ENCODE assay signal across 9 cellular contexts in the genomic region with DNA sequence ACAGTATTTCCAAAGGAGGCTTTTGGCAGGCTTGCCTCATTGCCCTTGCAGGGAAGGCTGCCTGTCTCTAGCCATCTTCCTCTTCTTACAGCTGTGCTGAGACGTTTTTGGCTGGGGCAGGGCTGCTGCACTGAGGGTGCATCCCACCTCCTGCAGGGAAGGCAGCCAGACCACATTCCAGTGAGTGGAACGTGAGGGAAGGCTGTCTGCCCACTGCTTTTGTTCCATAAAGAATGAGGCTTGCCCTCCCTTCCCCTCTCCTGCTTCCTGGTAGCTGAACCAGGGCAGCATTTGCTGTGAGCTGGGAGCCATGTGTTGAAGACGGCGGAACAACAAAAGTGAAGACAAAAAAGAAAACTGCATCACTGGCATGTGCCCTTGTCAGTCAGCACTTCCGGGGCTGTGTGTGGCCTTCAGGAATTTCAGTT. TPM values are rescaled to one million over a fixed set of nuclear protein-coding genes. Genes with fewer than 3 reads are reported as not detected.
A peak's percentile ranks its signal among the peaks of the same experiment; 100 is the strongest.
DNase-seq lines count a peak whose midpoint lies in the region; ATAC-seq and TF ChIP-seq lines count a peak whose summit lies in the region.
"Had no signal": no experiment of that assay in that cellular context is flagged by ENCODE, and none has a peak within 500 bp of the region (broad histone marks: within the 10 kb centered on the region; RNA-seq: fewer than 3 reads in every experiment).

No MANE protein-coding gene starts in this region.

- H3K36me3 Mint-ChIP-seq in CD14-positive monocyte: peaks cover 43 to 53% of the 10 kb centered on the region in 2 donors

- H2BK12ac ChIP-seq in neuronal stem cell (ENCODE audit: low read length): no peak overlapping the region

- peaks cover 5% of the 10 kb centered on the region for H3K79me2 ChIP-seq in fibroblast of lung (ENCODE audit: control insufficient read depth, insufficient read depth, low read length)

- ATAC-seq in HG03045 (IDR thresholded peaks at IDR 0.05; ENCODE audit: unreplicated experiment): no peak
- no peak for ATAC-seq in HG02610 (IDR thresholded peaks at IDR 0.05; ENCODE audit: unreplicated experiment)

- H3K79me1 ChIP-seq in neuronal stem cell (ENCODE audit: low read depth, low read length): no peaks in the 10 kb centered on the region

- H3K9ac ChIP-seq in fibroblast of lung (ENCODE audit: insufficient read depth, low read length) (peak overlapping the region; percentile 51), neuronal stem cell (ENCODE audit: low read depth, low read length, poor library complexity) (no peak overlapping the region)

- H2AFZ ChIP-seq in fibroblast of lung (ENCODE audit: low read length): peak overlapping the region; percentile 63
- H2AFZ ChIP-seq in neuronal stem cell (ENCODE audit: low read length): peak overlapping the region; percentile 84

- H2BK15ac ChIP-seq in neuronal stem cell (ENCODE audit: low read length): no peak overlapping the region

- no peak overlapping the region for H3K14ac ChIP-seq in neuronal stem cell (ENCODE audit: low read length)

- H3K4me2 ChIP-seq in fibroblast of lung (ENCODE audit: extremely low read depth, insufficient read depth, low read length): peak overlapping the region; percentile 78
- H3K4me2 ChIP-seq in neuronal stem cell (ENCODE audit: insufficient read depth, low read length, poor library complexity, severe bottlenecking): no peak overlapping the region

- intact Hi-C loops in CD14-positive monocyte (cut with micrococcal nuclease): loop anchor here in 1 of 2 donors (10.0 kb wide), 1 partner anchor 369 kb away; no protein-coding TSS in a partner anchor

- DNase-seq in CD14-positive monocyte (ENCODE audit: low spot score) (no peak), SJCRH30 (peak; percentile 91 to 93), fibroblast of lung (ENCODE audit: low read depth in 2 of 2) (peak; percentile 44 to 83), neuronal stem cell (ENCODE audit: low spot score) (peak; percentile 62), OCI-M2 (lab: John Stamatoyannopoulos, UW; ENCODE audit: unreplicated experiment) (no peak), WERI-Rb-1 (no peak)
- DNase-seq: T-helper 9 cell had no signal

- no peak overlapping the region for H3K23ac ChIP-seq in neuronal stem cell (ENCODE audit: low read depth, low read length, poor library complexity)

- H4K20me1 ChIP-seq in fibroblast of lung (ENCODE audit: control insufficient read depth, extremely low read depth, insufficient read depth, low read length): no peaks in the 10 kb centered on the region

- no peaks in the 10 kb centered on the region for H3K27me3 ChIP-seq in SJCRH30
- no peaks in the 10 kb centered on the region for H3K27me3 ChIP-seq in fibroblast of lung (ENCODE audit: control insufficient read depth, insufficient read depth, low read length)
- H3K27me3 ChIP-seq in neuronal stem cell (ENCODE audit: control insufficient read depth in 3 of 3, insufficient read depth in 3 of 3, low read depth in 1 of 3, low read length in 3 of 3): no peaks in the 10 kb centered on the region
- no peaks in the 10 kb centered on the region for H3K27me3 ChIP-seq in WERI-Rb-1 (ENCODE audit: insufficient read depth, low read depth, severe bottlenecking)

- no peak overlapping the region for H3K4ac ChIP-seq in neuronal stem cell (ENCODE audit: low read length)

- H2BK5ac ChIP-seq in neuronal stem cell (ENCODE audit: low read length): peak overlapping the region; percentile 30

- no peak overlapping the region for H4K91ac ChIP-seq in neuronal stem cell (ENCODE audit: low read depth, low read length, poor library complexity)

- H2BK120ac ChIP-seq in neuronal stem cell (ENCODE audit: low read depth, low read length): no peak overlapping the region

- H3K4me1 Mint-ChIP-seq in CD14-positive monocyte: peaks cover 40% of the 10 kb centered on the region

- H3K18ac ChIP-seq in neuronal stem cell (ENCODE audit: low read length): no peak overlapping the region

- H3K9me3 Mint-ChIP-seq in CD14-positive monocyte: peaks cover 0 to 2% (median 0%) of the 10 kb centered on the region in 7 donors

- WGBS in neuronal stem cell (ENCODE audit: extremely low coverage in 2 of 2, insufficient read length in 2 of 2, insufficient replicate concordance in 1 of 2), 2 donors: no CpG with 5 or more reads among the region's 5 CpGs

- TF ChIP-seq CTCF in CD14-positive monocyte (IDR thresholded peaks at IDR 0.05) (no peak), fibroblast of lung (conservative IDR thresholded peaks at IDR 0.05 in 1 of 2, IDR thresholded peaks at IDR 0.05 in 1 of 2; ENCODE audit: low read depth in 1 of 2, low read length in 2 of 2) (no peak), WERI-Rb-1 (IDR thresholded peaks at IDR 0.05; ENCODE audit: low read depth, low read length) (no peak)

- H3K27ac Mint-ChIP-seq in CD14-positive monocyte: peak overlapping the region in 6 of 7 donors; percentile 17 to 84 (median 53)

- no peak overlapping the region for H3K4me3 Mint-ChIP-seq in CD14-positive monocyte

- peak overlapping the region; percentile 1 for H2AK5ac ChIP-seq in neuronal stem cell (ENCODE audit: low read depth, low read length)

- H3K4me3 ChIP-seq in SJCRH30 (peak overlapping the region; percentile 38), fibroblast of lung (replicated peaks in 1 of 4; ENCODE audit: control extremely low read depth in 1 of 4, insufficient read depth in 1 of 4, low read depth in 3 of 4, low read length in 4 of 4) (no peak overlapping the region), neuronal stem cell (ENCODE audit: low read length in 2 of 2) (peak overlapping the region in 1 of 2 donors; percentile 23), WERI-Rb-1 (ENCODE audit: low read depth, low read length) (no peak overlapping the region)

- no peak overlapping the region for H4K8ac ChIP-seq in neuronal stem cell (ENCODE audit: low read depth, low read length)

- H3K36me3 ChIP-seq in SJCRH30 (peaks cover 16% of the 10 kb centered on the region), fibroblast of lung (ENCODE audit: control insufficient read depth, insufficient read depth, low read length) (peaks cover 3% of the 10 kb centered on the region), neuronal stem cell (replicated peaks in 1 of 2; ENCODE audit: control insufficient read depth in 2 of 2, insufficient read depth in 2 of 2, low read length in 2 of 2) (peaks cover 6 to 21% of the 10 kb centered on the region in 2 donors), WERI-Rb-1 (no peaks in the 10 kb centered on the region)

- H3K9me3 ChIP-seq in SJCRH30 (replicated peaks): no peaks in the 10 kb centered on the region
- H3K9me3 ChIP-seq in fibroblast of lung (ENCODE audit: control insufficient read depth, insufficient read depth, low read depth, low read length): no peaks in the 10 kb centered on the region
- no peaks in the 10 kb centered on the region for H3K9me3 ChIP-seq in neuronal stem cell (replicated peaks in 1 of 2; ENCODE audit: control insufficient read depth in 2 of 2, insufficient read depth in 1 of 2, low read depth in 1 of 2, low read length in 2 of 2)
- H3K9me3 ChIP-seq in WERI-Rb-1 (ENCODE audit: severe bottlenecking): no peaks in the 10 kb centered on the region

- peak overlapping the region; percentile 98 for H3K27ac ChIP-seq in SJCRH30
- H3K27ac ChIP-seq in fibroblast of lung (ENCODE audit: insufficient read depth, low read length): peak overlapping the region; percentile 94
- peak overlapping the region; percentile 64 for H3K27ac ChIP-seq in neuronal stem cell (replicated peaks; ENCODE audit: low read length)
- no peak overlapping the region for H3K27ac ChIP-seq in WERI-Rb-1

- H3K4me1 ChIP-seq in SJCRH30: peaks cover 22% of the 10 kb centered on the region
- H3K4me1 ChIP-seq in fibroblast of lung (ENCODE audit: control insufficient read depth, extremely low read depth, insufficient read depth, low read length): peaks cover 31% of the 10 kb centered on the region
- peaks cover 22 to 24% of the 10 kb centered on the region in 2 donors for H3K4me1 ChIP-seq in neuronal stem cell (ENCODE audit: control insufficient read depth in 2 of 2, insufficient read depth in 1 of 2, low read depth in 1 of 2, low read length in 2 of 2)

- no peaks in the 10 kb centered on the region for H3K27me3 Mint-ChIP-seq in CD14-positive monocyte (ENCODE audit: low read depth in 3 of 3)

RNA-seq across cellular contexts. Expression of gene MGAT1, which starts 16.8 kb away (rescaled TPM):
- polyA plus RNA-seq in CD14-positive monocyte: 100 to 1,000 TPM; 385 to 523 TPM
- 85.6 and 88.5 TPM in 2 replicates for total RNA-seq in SJCRH30 (2014; rRNA removed; shearing (Covaris generic))
- 55.2 and 72.5 TPM in 2 replicates for total RNA-seq in fibroblast of lung
- polyA plus RNA-seq in fibroblast of lung: 80.6 and 90.4 TPM in 2 replicates
- polyA plus RNA-seq in fibroblast of lung (2012): 118 and 125 TPM in 2 replicates
- polyA minus RNA-seq in fibroblast of lung (ENCODE audit: low replicate concordance): 137 and 151 TPM in 2 replicates
- polyA plus RNA-seq in neuronal stem cell (2013, experiment 1 of 2): 43.6 TPM
- polyA plus RNA-seq in neuronal stem cell (2013, experiment 2 of 2): 43.0 TPM

RNA-seq across cellular contexts. Expression of gene OR2Y1, which starts 46.0 kb away (rescaled TPM):
- polyA plus RNA-seq in CD14-positive monocyte (not detected), fibroblast of lung (not detected in 2 replicates)
- not detected in 2 replicates for total RNA-seq in SJCRH30 (2014; rRNA removed; shearing (Covaris generic))
- total RNA-seq in fibroblast of lung: not detected in 2 replicates
- polyA plus RNA-seq in fibroblast of lung (2012): not detected in 2 replicates
- polyA minus RNA-seq in fibroblast of lung (ENCODE audit: low replicate concordance): not detected in 2 replicates
- polyA plus RNA-seq in neuronal stem cell (2013, experiment 1 of 2): not detected
- polyA plus RNA-seq in neuronal stem cell (2013, experiment 2 of 2): not detected

Comparison
In these comparisons a context has a peak if more than half of its experiments do, and no peak if none do; other contexts are left out.
1. DNase-seq: peak in SJCRH30 (2 of 2), fibroblast of lung (2 of 2) and neuronal stem cell (single experiment); none in CD14-positive monocyte (single experiment), OCI-M2 (single experiment) and WERI-Rb-1 (single experiment).